ENCODE assay signal across 16 cellular contexts in the genomic region with DNA sequence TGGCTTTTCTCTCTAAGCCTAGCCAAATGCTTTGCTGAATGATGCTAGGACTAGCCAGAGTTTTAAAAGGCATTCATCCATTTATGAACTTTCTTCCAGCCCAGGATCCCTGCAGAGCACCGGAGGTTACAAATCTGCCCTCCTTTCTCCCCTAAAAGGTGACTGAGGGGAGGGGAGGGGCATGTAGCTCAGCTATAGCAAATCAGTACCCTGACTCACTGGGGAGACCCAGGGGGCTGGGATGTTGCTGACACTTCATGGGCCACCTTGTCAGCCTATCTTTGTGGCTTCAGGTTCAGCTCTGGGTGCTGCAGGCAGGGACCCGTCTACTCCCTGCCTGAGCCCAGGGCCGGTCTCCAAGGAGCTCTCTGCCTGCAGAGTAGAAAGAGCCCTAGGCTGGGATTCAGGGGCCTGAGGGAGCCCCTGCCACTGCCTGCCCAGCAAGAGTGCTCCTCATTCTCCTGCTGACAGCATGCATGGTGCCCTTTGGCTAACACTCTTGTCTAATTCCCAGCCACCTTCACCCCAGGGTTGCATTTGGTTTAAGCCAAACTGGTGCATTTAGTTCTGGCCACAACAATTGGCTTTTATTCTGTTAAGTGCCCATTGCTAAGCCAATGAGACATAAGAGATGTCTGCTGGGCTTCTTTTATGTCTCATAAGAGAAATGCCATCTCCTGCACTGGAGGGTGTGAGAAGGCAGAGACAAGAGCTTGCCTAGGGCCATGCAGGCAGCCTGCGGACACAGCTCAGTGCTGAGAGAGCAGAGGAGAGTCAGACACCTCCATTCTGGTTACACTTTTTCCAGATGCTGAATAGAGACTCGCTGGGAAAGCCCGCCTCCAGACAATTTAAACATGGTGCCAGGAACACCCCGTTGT. TPM values are rescaled to one million over a fixed set of nuclear protein-coding genes. Genes with fewer than 3 reads are reported as not detected.
DNase-seq lines count a peak whose midpoint lies in the region; ATAC-seq, FAIRE-seq and TF ChIP-seq lines count a peak whose summit lies in the region.
"Had no signal": no experiment of that assay in that cellular context is flagged by ENCODE, and none has a peak within 500 bp of the region (broad histone marks: within the 10 kb centered on the region; RNA-seq: fewer than 3 reads in every experiment).

No MANE protein-coding gene starts in this region.

- peak; percentile 42 for DNase-seq in H9
- DNase-seq in keratinocyte (ENCODE audit: low read depth, low spot score): no peak
- DNase-seq in middle frontal gyrus (ENCODE audit: extremely low spot score, low spot score): no peak
- no peak for DNase-seq in COR-L47 (lab: John Stamatoyannopoulos, UW)
- no peak for DNase-seq in NCI-H2107 treated with DMSO at 0.1 percent for 48 hours (lab: John Stamatoyannopoulos, UW; ENCODE audit: unreplicated experiment)
- DNase-seq: activated naive CD8-positive, alpha-beta T cell treated with anti-CD3 and anti-CD28 coated beads, Interleukin-2, amount 10 ng/mL, durations not matched to agents 7 days and 5 days; DMS79 treated with DMSO at 0.1 percent for 48 hours; H7; testis; WERI-Rb-1 had no signal

- no peak overlapping the region for H4K8ac ChIP-seq in H9 (replicated peaks; ENCODE audit: insufficient read length, low read depth, low read length)

- H3K36me3 ChIP-seq in ACC112 (ENCODE audit: insufficient read depth, low read length): no peaks in the 10 kb centered on the region
- peaks cover 3 to 13% of the 10 kb centered on the region in 2 experiments for H3K36me3 ChIP-seq in keratinocyte (ENCODE audit: control insufficient read depth in 2 of 2, extremely low read depth in 1 of 2, insufficient read depth in 2 of 2, low read length in 2 of 2)
- H3K36me3 ChIP-seq: WERI-Rb-1 had no signal

- no peak overlapping the region for H3K4ac ChIP-seq in H9 (ENCODE audit: low read depth, low read length)

- H3K27ac ChIP-seq in ACC112 (ENCODE audit: low read depth, low read length): 0 out of 2 replicates have a peak overlapping the region, but pooled peaks have one; percentile 60
- H3K27ac ChIP-seq in H9 (ENCODE audit: insufficient read length, low read depth, low read length): no peak overlapping the region
- H3K27ac ChIP-seq in VCaP: peak overlapping the region; percentile 64
- peak overlapping the region; percentile 81 for H3K27ac ChIP-seq in keratinocyte (ENCODE audit: control insufficient read depth, insufficient read depth, low read length)
- H3K27ac ChIP-seq: BLaER1, testis, WERI-Rb-1 had no signal

- H3K36me3 Mint-ChIP-seq in H9 (ENCODE audit: insufficient read depth in 1 of 3, low read depth in 3 of 3): peaks cover 11 to 23% (median 11%) of the 10 kb centered on the region in 3 experiments; a peak in 6 of 7 replicates

- no peak overlapping the region for H4K5ac ChIP-seq in H9 (ENCODE audit: insufficient read length, low read depth, low read length)

- FAIRE-seq in keratinocyte (lab: Jason Lieb, UNC): peak; percentile 56
- FAIRE-seq: islet of Langerhans had no signal

- no peak overlapping the region for H2BK15ac ChIP-seq in H9 (ENCODE audit: low read depth, low read length)

- peaks cover 0 to 3% of the 10 kb centered on the region in 2 experiments; a peak in 2 of 5 replicates for H3K9me3 Mint-ChIP-seq in H9
- H3K9me3 Mint-ChIP-seq: central memory CD8-positive, alpha-beta T cell had no signal

- H3K4me2 ChIP-seq in H9 (ENCODE audit: insufficient read depth, insufficient read length, low read length) (no peak overlapping the region), keratinocyte (ENCODE audit: control insufficient read depth, extremely low read depth, insufficient read depth, low read depth, low read length) (peak overlapping the region; percentile 57)
- H3K4me2 ChIP-seq: BLaER1 had no signal

- no peak overlapping the region for H3T11ph ChIP-seq in H9 (ENCODE audit: low read length)

- no peak overlapping the region for H2BK5ac ChIP-seq in H9 (ENCODE audit: insufficient read length, low read length)

- no peak overlapping the region for H3K18ac ChIP-seq in H9 (ENCODE audit: insufficient read length, low read depth, low read length)

- no peaks in the 10 kb centered on the region for H3K23me2 ChIP-seq in H9 (ENCODE audit: insufficient read length, low read depth, low read length, poor library complexity, severe bottlenecking)

- H3K4me1 ChIP-seq in ACC112 (ENCODE audit: control insufficient read depth, insufficient read depth, low read length, unreplicated experiment) (peaks cover 18% of the 10 kb centered on the region), H9 (ENCODE audit: insufficient read depth, low read length) (peaks cover 9% of the 10 kb centered on the region; the same call in 1 of the 2 replicates), keratinocyte (ENCODE audit: control insufficient read depth, extremely low read depth, insufficient read depth, low read length) (peaks cover 31% of the 10 kb centered on the region)
- H3K4me1 ChIP-seq: BLaER1, testis had no signal

- peaks cover 19% of the 10 kb centered on the region for H3K79me2 ChIP-seq in ACC112 (ENCODE audit: control insufficient read depth, insufficient read depth, low read length, unreplicated experiment)
- H3K79me2 ChIP-seq in H9 (ENCODE audit: insufficient read depth, low read length): no peaks in the 10 kb centered on the region
- peaks cover 44% of the 10 kb centered on the region for H3K79me2 ChIP-seq in keratinocyte (ENCODE audit: control insufficient read depth, insufficient read depth, low read length)

- no peaks in the 10 kb centered on the region for H3K9me1 ChIP-seq in keratinocyte (ENCODE audit: control insufficient read depth, extremely low read depth, insufficient read depth, low read length)

- H2BK12ac ChIP-seq in H9 (ENCODE audit: insufficient read length, low read depth, low read length): no peak overlapping the region

- H3K79me1 ChIP-seq in H9 (ENCODE audit: insufficient read depth, low read depth, low read length, poor library complexity, severe bottlenecking): no peaks in the 10 kb centered on the region

- no peak for TF ChIP-seq CTCF in H9 (conservative IDR thresholded peaks at IDR 0.05)
- no peak for TF ChIP-seq CTCF in VCaP (conservative IDR thresholded peaks at IDR 0.05)
- TF ChIP-seq CTCF in keratinocyte (optimal IDR thresholded peaks at IDR 0.05 in 1 of 3, IDR thresholded peaks at IDR 0.05 in 1 of 3, conservative IDR thresholded peaks at IDR 0.05 in 1 of 3; ENCODE audit: extremely low read depth in 1 of 3, insufficient read depth in 2 of 3, low read length in 3 of 3): no peak

- H3K27me3 ChIP-seq in ACC112 (ENCODE audit: insufficient read depth, low read length): no peaks in the 10 kb centered on the region
- H3K27me3 ChIP-seq in H9 (ENCODE audit: insufficient read depth, low read length): no peaks in the 10 kb centered on the region
- H3K27me3 ChIP-seq in keratinocyte (ENCODE audit: control insufficient read depth, extremely low read depth, insufficient read depth, low read length): no peaks in the 10 kb centered on the region
- H3K27me3 ChIP-seq: BLaER1, testis had no signal

- dilution Hi-C loops in keratinocyte (cut with MboI; ENCODE audit: extremely low pct_ligation_motif_present, low sequenced_read_pairs): no loop called here

- no peak overlapping the region for H3K23ac ChIP-seq in H9 (ENCODE audit: insufficient read length, low read depth, low read length)

- peaks cover 32 to 42% of the 10 kb centered on the region in 2 experiments for H3K4me1 Mint-ChIP-seq in H9

- no peak overlapping the region for H3K4me3 ChIP-seq in ACC112 (ENCODE audit: low read depth, low read length)
- H3K4me3 ChIP-seq in keratinocyte (ENCODE audit: control insufficient read depth in 2 of 3, extremely low read depth in 1 of 3, insufficient read depth in 2 of 3, low read depth in 1 of 3, low read length in 3 of 3): no peak overlapping the region
- H3K4me3 ChIP-seq: BLaER1, testis had no signal

- no peak overlapping the region for H2AK5ac ChIP-seq in H9 (ENCODE audit: insufficient read length, low read length)

- no peak overlapping the region for H4K91ac ChIP-seq in H9 (ENCODE audit: insufficient read length, low read depth, low read length)

- H2BK20ac ChIP-seq in H9 (ENCODE audit: low read depth, low read length, poor library complexity, severe bottlenecking): no peak overlapping the region

- no peak overlapping the region for H3K4me3 Mint-ChIP-seq in H9
- H3K4me3 Mint-ChIP-seq: activated naive CD8-positive, alpha-beta T cell treated with anti-CD3 and anti-CD28 coated beads, Interleukin-2, amount 10 ng/mL, durations not matched to agents 7 days and 5 days; central memory CD8-positive, alpha-beta T cell had no signal

- peak overlapping the region; percentile 30 to 82 (median 74); a peak in 4 of 7 replicates for H3K27ac Mint-ChIP-seq in H9

- no peaks in the 10 kb centered on the region for H3K27me3 Mint-ChIP-seq in H9 (ENCODE audit: low read depth)
- H3K27me3 Mint-ChIP-seq: activated naive CD8-positive, alpha-beta T cell treated with anti-CD3 and anti-CD28 coated beads, Interleukin-2, amount 10 ng/mL, durations not matched to agents 7 days and 5 days; central memory CD8-positive, alpha-beta T cell had no signal

- H3K9ac ChIP-seq in H9 (ENCODE audit: extremely low read depth, insufficient read length, low read length) (no peak overlapping the region), keratinocyte (ENCODE audit: control insufficient read depth, extremely low read depth, insufficient read depth, low read length) (no peak overlapping the region)
- H3K9ac ChIP-seq: BLaER1 had no signal

- no CpG with 5 or more reads among the region's 7 CpGs for WGBS in H9 (ENCODE audit: extremely low coverage, insufficient read length, low lambda C conversion rate)

- no peak for ATAC-seq in HG02884 (IDR thresholded peaks at IDR 0.05; ENCODE audit: unreplicated experiment)

- H3K56ac ChIP-seq in H9 (ENCODE audit: insufficient read length, low read depth, low read length): no peak overlapping the region

- H2AFZ ChIP-seq in ACC112 (ENCODE audit: low read length, unreplicated experiment): no peak overlapping the region
- H2AFZ ChIP-seq in H9 (ENCODE audit: low read length): no peak overlapping the region
- no peak overlapping the region for H2AFZ ChIP-seq in keratinocyte (ENCODE audit: control insufficient read depth, low read length)

- no peak overlapping the region; the same call in 1 of the 2 replicates for H3K14ac ChIP-seq in H9 (ENCODE audit: insufficient read depth, low read length)

- H4K20me1 ChIP-seq in H9 (ENCODE audit: control insufficient read depth, insufficient read depth, insufficient read length): no peaks in the 10 kb centered on the region
- H4K20me1 ChIP-seq in keratinocyte (ENCODE audit: control insufficient read depth, extremely low read depth, insufficient read depth, low read length): no peaks in the 10 kb centered on the region

- H3K9me3 ChIP-seq in H9 (ENCODE audit: control insufficient read depth, low read depth, low read length) (no peaks in the 10 kb centered on the region), keratinocyte (ENCODE audit: control insufficient read depth, low read depth, low read length) (no peaks in the 10 kb centered on the region)
- H3K9me3 ChIP-seq: testis had no signal

- H2BK120ac ChIP-seq in H9 (ENCODE audit: low read depth, low read length, poor library complexity, severe bottlenecking): no peak overlapping the region

RNA-seq across cellular contexts. Expression of gene UBA6, which starts 11.9 kb away (rescaled TPM):
- 63.5 and 72.2 TPM in 2 replicates for total RNA-seq in H9 (2021)
- 142 to 250 TPM (median 221 TPM) in 3 replicates for polyA plus RNA-seq in keratinocyte
- polyA plus RNA-seq in keratinocyte (2011; ENCODE audit: low read depth): 23.3 TPM
- 121 and 215 TPM in 2 replicates for polyA plus RNA-seq in keratinocyte (2011; cell fraction: cytosol; rRNA removed)
- polyA plus RNA-seq in keratinocyte (2011; cell fraction: nucleus; rRNA removed): 251 and 367 TPM in 2 replicates
- polyA plus RNA-seq in keratinocyte (2012; ENCODE audit: low replicate concordance): 23.6 and 108 TPM in 2 replicates
- polyA minus RNA-seq in keratinocyte: 50.0 to 680 TPM (median 278 TPM) in 3 replicates
- 155 TPM for polyA minus RNA-seq in keratinocyte (2011; cell fraction: cytosol; rRNA and poly(A)+ RNA removed)
- polyA minus RNA-seq in keratinocyte (2011; cell fraction: nucleus; rRNA and poly(A)+ RNA removed): 208 and 450 TPM in 2 replicates

RNA-seq across cellular contexts. Expression of gene GNRHR, which starts 41.3 kb away (rescaled TPM):
- total RNA-seq in H9 (2021): not detected in 2 replicates
- 0.17 to 0.45 TPM (median 0.24 TPM) in 3 replicates for polyA plus RNA-seq in keratinocyte
- not detected for polyA plus RNA-seq in keratinocyte (2011; ENCODE audit: low read depth)
- 0.04 and 0.07 TPM in 2 replicates for polyA plus RNA-seq in keratinocyte (2011; cell fraction: cytosol; rRNA removed)
- 0.33 and 0.35 TPM in 2 replicates for polyA plus RNA-seq in keratinocyte (2011; cell fraction: nucleus; rRNA removed)
- polyA plus RNA-seq in keratinocyte (2012; ENCODE audit: low replicate concordance): 0.21 TPM in 1 of 2 replicates, not detected in the other
- polyA minus RNA-seq in keratinocyte: 0.20 to 0.51 TPM in 2 of 3 replicates, not detected in the other
- polyA minus RNA-seq in keratinocyte (2011; cell fraction: cytosol; rRNA and poly(A)+ RNA removed): not detected
- 0.21 and 0.70 TPM in 2 replicates for polyA minus RNA-seq in keratinocyte (2011; cell fraction: nucleus; rRNA and poly(A)+ RNA removed)
- total RNA-seq: activated naive CD8-positive, alpha-beta T cell treated with anti-CD3 and anti-CD28 coated beads, Interleukin-2, amount 10 ng/mL, durations not matched to agents 7 days and 5 days; H7 had no signal
